In the genomic region with DNA sequence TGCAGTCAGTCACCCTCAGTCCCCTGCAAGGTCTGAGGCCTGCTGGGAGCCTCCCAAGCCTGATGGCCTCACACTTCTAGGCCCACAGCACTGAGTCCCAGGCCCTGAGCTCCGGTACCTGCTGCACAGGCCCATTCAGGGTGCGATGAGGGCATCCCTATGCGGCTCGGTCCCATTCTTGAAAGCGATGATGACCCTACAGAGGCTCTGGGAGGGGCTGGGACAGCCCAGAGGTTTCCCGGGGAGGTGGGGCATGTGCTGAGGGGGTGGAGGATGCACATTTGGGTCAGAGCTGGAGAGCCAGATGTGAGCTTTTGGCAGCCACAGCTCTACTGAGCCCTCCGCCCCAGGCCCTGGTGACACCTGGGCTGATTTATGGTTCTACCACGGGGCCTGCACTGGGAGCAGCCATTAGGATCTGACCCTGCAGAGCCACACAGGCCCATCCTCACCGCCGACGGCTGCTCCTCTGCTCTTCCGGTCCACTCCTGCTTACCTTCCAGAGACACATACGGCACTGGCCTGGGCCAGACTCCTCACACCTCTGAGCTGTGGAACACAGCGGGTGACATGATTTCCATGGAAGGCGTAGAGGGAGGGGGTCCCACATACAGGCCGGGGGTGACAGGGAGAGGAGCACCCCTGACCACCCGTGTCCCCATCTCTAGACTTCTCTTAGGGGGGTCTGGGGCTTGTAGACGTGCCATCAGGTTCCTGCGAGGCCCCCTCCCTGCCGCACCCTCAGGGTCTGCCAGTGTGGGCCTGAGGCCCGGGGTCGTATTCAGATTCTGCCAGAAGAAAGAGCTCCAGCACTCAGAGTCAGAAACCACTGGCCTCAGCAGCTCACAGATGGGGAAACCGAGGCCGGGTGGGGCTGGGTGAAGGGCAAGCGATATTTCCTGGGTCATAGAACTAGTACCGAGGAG, we compare ENCODE assay signal across 19 cellular contexts. TPM values are rescaled to one million over a fixed set of nuclear protein-coding genes. Genes with fewer than 3 reads are reported as not detected.
DNase-seq lines count a peak whose midpoint lies in the region; ATAC-seq, FAIRE-seq and TF ChIP-seq lines count a peak whose summit lies in the region.
"Had no signal": no experiment of that assay in that cellular context is flagged by ENCODE, and none has a peak within 500 bp of the region (broad histone marks: within the 10 kb centered on the region; RNA-seq: fewer than 3 reads in every experiment).

No MANE protein-coding gene starts in this region.

- no peaks in the 10 kb centered on the region for H3K27me3 Mint-ChIP-seq in stimulated activated naive CD8-positive, alpha-beta T cell treated with anti-CD3 and anti-CD28 coated beads, Interleukin-15, amount 100 ng/mL, for 72 hours

- ATAC-seq in stimulated activated naive CD8-positive, alpha-beta T cell treated with anti-CD3 and anti-CD28 coated beads, Interleukin-15, amount 100 ng/mL, for 72 hours: peak; percentile 26
- no peak for ATAC-seq in stimulated activated naive CD8-positive, alpha-beta T cell treated with anti-CD3 and anti-CD28 coated beads, Interleukin-15, Interleukin-2, amounts not matched to agents 100 U/mL and 50 U/mL, for 24 hours
- ATAC-seq: A549, SK-N-SH treated with all-trans-retinoic acid at 6 μM for 48 hours had no signal

- no peak overlapping the region for H3K4me3 Mint-ChIP-seq in stimulated activated naive CD8-positive, alpha-beta T cell treated with anti-CD3 and anti-CD28 coated beads, Interleukin-15, amount 100 ng/mL, for 72 hours
- H3K4me3 Mint-ChIP-seq: CD4-positive, CD25-positive, alpha-beta regulatory T cell had no signal

- intact Hi-C loops in kidney (cut with DNase I) (no loop called here), posterior vena cava (cut with DNase I) (no loop called here)

- TF ChIP-seq CTCF in kidney (IDR thresholded peaks at IDR 0.05; ENCODE audit: borderline replicate concordance, extremely low read depth, insufficient read depth): no peak

- H3K4me1 ChIP-seq in kidney (ENCODE audit: control insufficient read depth in 1 of 2, insufficient read depth in 1 of 2, low read depth in 1 of 2, low read length in 2 of 2): peaks cover 0 to 3% of the 10 kb centered on the region in 2 donors
- H3K4me1 ChIP-seq: A549, Caco-2 had no signal

- H3K36me3 ChIP-seq in kidney (ENCODE audit: control insufficient read depth in 1 of 2, insufficient read depth in 2 of 2, low read length in 2 of 2): no peaks in the 10 kb centered on the region

- FAIRE-seq in kidney (lab: Jason Lieb, UNC): no peak
- FAIRE-seq: A549 had no signal

- peak overlapping the region in 1 of 2 donors; percentile 34 for H3K27ac Mint-ChIP-seq in stimulated activated naive CD8-positive, alpha-beta T cell treated with anti-CD3 and anti-CD28 coated beads, Interleukin-15, amount 100 ng/mL, for 72 hours
- H3K27ac Mint-ChIP-seq: CD4-positive, CD25-positive, alpha-beta regulatory T cell had no signal

- no peaks in the 10 kb centered on the region for H3K9me3 Mint-ChIP-seq in stimulated activated naive CD8-positive, alpha-beta T cell treated with anti-CD3 and anti-CD28 coated beads, Interleukin-15, amount 100 ng/mL, for 72 hours
- H3K9me3 Mint-ChIP-seq: CD4-positive, CD25-positive, alpha-beta regulatory T cell had no signal

- H3K27ac ChIP-seq in kidney (ENCODE audit: low read depth in 2 of 2, low read length in 2 of 2): no peak overlapping the region
- H3K27ac ChIP-seq: A549, PC-9 had no signal

- no peak overlapping the region for H3K9ac ChIP-seq in kidney (ENCODE audit: low read length in 2 of 2)

- H3K9me3 ChIP-seq in kidney (ENCODE audit: control insufficient read depth in 1 of 2, low read length in 2 of 2): no peaks in the 10 kb centered on the region
- H3K9me3 ChIP-seq: Caco-2 had no signal

- no peaks in the 10 kb centered on the region for H3K4me1 Mint-ChIP-seq in stimulated activated naive CD8-positive, alpha-beta T cell treated with anti-CD3 and anti-CD28 coated beads, Interleukin-15, amount 100 ng/mL, for 72 hours
- H3K4me1 Mint-ChIP-seq: CD4-positive, CD25-positive, alpha-beta regulatory T cell had no signal

- no peak overlapping the region for H3K4me3 ChIP-seq in kidney (ENCODE audit: low read length in 2 of 2)
- H3K4me3 ChIP-seq: A549, PC-9 had no signal

- no peak for DNase-seq in stimulated activated naive CD8-positive, alpha-beta T cell treated with anti-CD3 and anti-CD28 coated beads, Interleukin-15, amount 100 ng/mL, for 72 hours
- DNase-seq in stimulated activated naive CD8-positive, alpha-beta T cell treated with anti-CD3 and anti-CD28 coated beads, Interleukin-15, Interleukin-2, amounts not matched to agents 100 U/mL and 50 U/mL, for 24 hours: no peak
- DNase-seq in kidney (peak; percentile 37), posterior vena cava (ENCODE audit: low spot score) (peak; percentile 57), UCSD-AML1 (lab: John Stamatoyannopoulos, UW; ENCODE audit: unreplicated experiment) (no peak), C1 segment of cervical spinal cord (lab: John Stamatoyannopoulos, UW) (no peak), SHP77 (lab: John Stamatoyannopoulos, UW) (no peak)
- DNase-seq: Caco-2; CD4-positive, CD25-positive, alpha-beta regulatory T cell; DMS153; KBM-7; NCI-H1436 treated with DMSO at 0.1 percent for 48 hours; NCI-H2029 treated with DMSO at 0.1 percent for 48 hours; NCI-H2171 treated with DMSO at 0.1 percent for 48 hours; NCI-H510A; PC-9 had no signal

RNA-seq across cellular contexts. Expression of a gene that starts 53.4 kb away (rescaled TPM):
- total RNA-seq in kidney: 8.7 TPM
- polyA plus RNA-seq in kidney (ENCODE audit: insufficient read depth, low read depth, low replicate concordance): 4.1 TPM
- total RNA-seq in posterior vena cava: 1 to 10 TPM; 2.0 to 3.0 TPM
- total RNA-seq: CD4-positive, CD25-positive, alpha-beta regulatory T cell; G401; PC-9 had no signal
- polyA plus RNA-seq: A549; CD4-positive, CD25-positive, alpha-beta regulatory T cell had no signal

Comparison
In these comparisons a context has a peak if more than half of its experiments do, and no peak if none do; other contexts are left out.
1. DNase-seq: peak in kidney (single experiment) and posterior vena cava (single experiment); none in stimulated activated naive CD8-positive, alpha-beta T cell treated with anti-CD3 and anti-CD28 coated beads, Interleukin-15, amount 100 ng/mL, for 72 hours (0 of 2), stimulated activated naive CD8-positive, alpha-beta T cell treated with anti-CD3 and anti-CD28 coated beads, Interleukin-15, Interleukin-2, amounts not matched to agents 100 U/mL and 50 U/mL, for 24 hours (single experiment), UCSD-AML1 (single experiment), C1 segment of cervical spinal cord (0 of 14) and SHP77 (0 of 2).